21 cellular contexts compared by ENCODE assay signal in the genomic region with DNA sequence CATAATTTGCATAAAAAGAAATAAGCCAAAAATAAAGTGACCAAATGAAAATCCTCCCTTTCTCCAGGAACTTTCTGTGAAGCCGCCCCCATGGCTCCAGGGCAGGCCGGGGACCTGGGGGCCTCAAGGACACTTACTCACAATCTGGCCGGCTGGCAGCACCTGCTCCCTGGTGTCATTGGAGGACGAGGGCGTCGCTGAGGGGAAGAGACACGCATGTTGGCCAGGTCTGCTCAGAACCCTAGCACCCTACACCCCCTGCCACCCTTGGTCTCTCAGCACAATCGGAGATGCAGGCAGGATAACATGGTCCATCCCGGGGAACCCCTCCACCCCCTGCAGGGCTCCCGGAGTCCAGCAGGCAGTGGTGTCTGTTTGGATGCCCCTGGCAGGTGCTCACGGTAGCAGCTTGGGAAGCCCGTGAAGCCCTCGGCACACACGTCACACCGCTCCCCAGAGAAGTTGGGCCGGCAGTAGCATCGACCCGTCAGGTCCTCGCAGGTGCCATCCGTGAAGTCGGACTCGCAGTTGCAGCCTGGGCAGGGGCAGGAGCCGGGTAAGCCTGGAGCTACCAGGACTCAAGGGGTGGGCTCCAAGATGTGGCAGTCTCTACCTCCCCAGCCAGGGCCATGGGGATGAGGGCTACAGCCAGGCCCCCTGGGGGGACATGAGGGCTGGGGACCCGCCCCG.
"Had no signal": no experiment of that assay in that cellular context is flagged by ENCODE, and none has a peak within 500 bp of the region (broad histone marks: within the 10 kb centered on the region; RNA-seq: fewer than 3 reads in every experiment).

No MANE protein-coding gene starts in this region.

- H3K4me1 Mint-ChIP-seq: activated CD8-positive, alpha-beta memory T cell treated with anti-CD3 and anti-CD28 coated beads, Interleukin-2, amount 10 ng/mL, durations not matched to agents 7 days and 5 days; activated naive CD4-positive, alpha-beta T cell treated with anti-CD3 and anti-CD28 coated beads, Interleukin-2, amount 10 ng/mL, durations not matched to agents 7 days and 5 days; nephron had no signal

- H3K27me3 Mint-ChIP-seq: activated CD4-positive, alpha-beta T cell treated with anti-CD3 and anti-CD28 coated beads, Interleukin-2, amount 10 ng/mL, durations not matched to agents 7 days and 5 days; activated CD8-positive, alpha-beta T cell treated with anti-CD3 and anti-CD28 coated beads for 36 hours; activated naive CD8-positive, alpha-beta T cell treated with anti-CD3 and anti-CD28 coated beads, Interleukin-2, amount 50 U/mL, for 24 hours; memory B cell; stimulated activated naive CD8-positive, alpha-beta T cell treated with anti-CD3 and anti-CD28 coated beads, Interleukin-15, Interleukin-2, amounts not matched to agents 100 ng/mL and 50 ng/mL, for 24 hours had no signal

- H3K27ac Mint-ChIP-seq: activated CD4-positive, alpha-beta T cell treated with anti-CD3 and anti-CD28 coated beads, Interleukin-2, amount 10 ng/mL, durations not matched to agents 7 days and 5 days; activated CD8-positive, alpha-beta memory T cell treated with anti-CD3 and anti-CD28 coated beads, Interleukin-2, amount 10 ng/mL, durations not matched to agents 7 days and 5 days; activated CD8-positive, alpha-beta T cell treated with anti-CD3 and anti-CD28 coated beads for 36 hours; activated naive CD4-positive, alpha-beta T cell treated with anti-CD3 and anti-CD28 coated beads, Interleukin-2, amount 10 ng/mL, durations not matched to agents 7 days and 5 days; activated naive CD8-positive, alpha-beta T cell treated with anti-CD3 and anti-CD28 coated beads, Interleukin-2, amount 50 U/mL, for 24 hours; dendritic cell treated with granulocyte-macrophage colony-stimulating factor and Interleukin-4, amounts not matched to agents 40 ng/mL and 50 ng/mL, for 4 days; memory B cell; nephron; stimulated activated naive CD8-positive, alpha-beta T cell treated with anti-CD3 and anti-CD28 coated beads, Interleukin-15, Interleukin-2, amounts not matched to agents 100 ng/mL and 50 ng/mL, for 24 hours had no signal

- H3K4me1 ChIP-seq: body of pancreas had no signal

- H3K27me3 ChIP-seq: body of pancreas, hepatocyte, tibial artery had no signal

- ATAC-seq: activated CD8-positive, alpha-beta memory T cell treated with anti-CD3 and anti-CD28 coated beads, Interleukin-2, amount 10 ng/mL, durations not matched to agents 7 days and 5 days; activated CD8-positive, alpha-beta T cell treated with anti-CD3 and anti-CD28 coated beads for 36 hours; activated naive CD8-positive, alpha-beta T cell treated with anti-CD3 and anti-CD28 coated beads, Interleukin-2, amount 50 U/mL, for 24 hours; body of pancreas had no signal

- H3K36me3 Mint-ChIP-seq: activated CD8-positive, alpha-beta memory T cell treated with anti-CD3 and anti-CD28 coated beads, Interleukin-2, amount 10 ng/mL, durations not matched to agents 7 days and 5 days had no signal

- H3K4me3 Mint-ChIP-seq: activated CD4-positive, alpha-beta T cell treated with anti-CD3 and anti-CD28 coated beads, Interleukin-2, amount 10 ng/mL, durations not matched to agents 7 days and 5 days; activated CD8-positive, alpha-beta memory T cell treated with anti-CD3 and anti-CD28 coated beads, Interleukin-2, amount 10 ng/mL, durations not matched to agents 7 days and 5 days; activated CD8-positive, alpha-beta T cell treated with anti-CD3 and anti-CD28 coated beads for 36 hours; activated naive CD4-positive, alpha-beta T cell treated with anti-CD3 and anti-CD28 coated beads, Interleukin-2, amount 10 ng/mL, durations not matched to agents 7 days and 5 days; activated naive CD8-positive, alpha-beta T cell treated with anti-CD3 and anti-CD28 coated beads, Interleukin-2, amount 50 U/mL, for 24 hours; dendritic cell treated with granulocyte-macrophage colony-stimulating factor and Interleukin-4, amounts not matched to agents 40 ng/mL and 50 ng/mL, for 4 days; memory B cell; nephron; stimulated activated naive CD8-positive, alpha-beta T cell treated with anti-CD3 and anti-CD28 coated beads, Interleukin-15, Interleukin-2, amounts not matched to agents 100 ng/mL and 50 ng/mL, for 24 hours had no signal

- H3K4me3 ChIP-seq: body of pancreas, hepatocyte, tibial artery had no signal

- DNase-seq: activated CD4-positive, alpha-beta T cell treated with anti-CD3 and anti-CD28 coated beads, Interleukin-2, amount 10 ng/mL, durations not matched to agents 7 days and 5 days; activated CD4-positive, CD25-positive, alpha-beta regulatory T cell treated with anti-CD3 and anti-CD28 coated beads, Interleukin-2, amount 50 U/mL, for 72 hours; activated CD8-positive, alpha-beta memory T cell treated with anti-CD3 and anti-CD28 coated beads, Interleukin-2, amount 10 ng/mL, durations not matched to agents 7 days and 5 days; activated CD8-positive, alpha-beta T cell treated with anti-CD3 and anti-CD28 coated beads for 36 hours; activated effector memory CD4-positive, alpha-beta T cell treated with anti-CD3 and anti-CD28 coated beads, Interleukin-2, amount 50 U/mL, for 16 hours; activated naive CD4-positive, alpha-beta T cell treated with anti-CD3 and anti-CD28 coated beads, Interleukin-2, amount 10 ng/mL, durations not matched to agents 7 days and 5 days; activated naive CD8-positive, alpha-beta T cell treated with anti-CD3 and anti-CD28 coated beads, Interleukin-2, amount 50 U/mL, for 24 hours; activated T-cell treated with anti-CD3 and anti-CD28 coated beads for 4 hours; body of pancreas; caudate nucleus; effector CD4-positive, alpha-beta T cell; foreskin fibroblast; nucleus accumbens; posterior cingulate gyrus; tibial artery had no signal

- H3K27ac ChIP-seq: body of pancreas, hepatocyte, tibial artery, VCaP had no signal

- H3K9me3 ChIP-seq: body of pancreas, tibial artery had no signal
